ENCODE assay signal across 1 cellular context in the genomic region with DNA sequence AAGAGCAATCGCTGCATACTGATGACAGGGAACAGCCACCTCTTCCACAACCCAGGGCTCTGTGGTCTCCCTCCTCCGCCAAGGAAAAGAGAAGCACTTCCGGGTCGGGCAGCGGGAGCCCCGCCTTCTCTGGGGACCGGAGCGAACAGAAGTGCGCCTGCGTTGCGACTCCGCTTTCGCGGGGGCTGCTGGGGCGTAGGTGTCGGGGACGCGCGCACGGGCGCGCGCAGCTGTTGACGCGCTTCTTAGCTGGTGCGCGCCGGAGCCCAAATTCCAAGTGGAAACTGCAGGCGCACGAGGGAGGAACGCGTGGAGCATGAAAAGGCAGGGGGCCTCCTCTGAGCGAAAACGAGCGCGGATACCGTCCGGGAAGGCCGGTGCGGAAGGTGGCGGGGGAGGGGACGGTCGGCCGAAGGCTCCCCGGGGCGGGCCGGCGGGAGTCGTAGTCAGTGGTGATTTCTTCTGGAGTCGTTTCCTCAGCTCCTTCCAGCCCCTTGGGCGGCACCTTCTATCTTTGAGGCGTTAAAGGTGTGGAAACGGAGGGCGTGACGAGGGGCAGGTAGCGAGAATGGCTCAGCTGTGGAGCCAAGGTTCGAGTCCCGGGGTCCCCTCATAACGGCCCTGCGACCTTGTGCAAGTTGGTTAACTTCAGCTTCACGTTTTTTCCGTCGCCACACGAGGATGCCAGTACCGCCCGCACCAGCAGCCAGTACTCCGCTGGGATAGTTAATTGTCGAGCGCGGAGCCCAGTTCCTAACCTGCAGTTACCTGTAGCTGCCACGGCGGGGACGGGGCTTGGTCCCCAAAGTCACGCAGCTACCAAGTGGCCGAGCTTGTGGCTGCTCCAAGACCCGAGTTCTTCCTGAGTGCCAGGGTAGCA.
A peak's percentile ranks its signal among the peaks of the same experiment; 100 is the strongest.
TF ChIP-seq lines count a peak whose summit lies in the region.

Gene COX15, minus strand, starts transcription at position 95 of the 880 bp plus-strand sequence. Its CDS starts 78 bp downstream, at position 17.
Gene CUTC, plus strand, starts transcription at position 202 of the 880 bp plus-strand sequence. Its CDS starts 115 bp downstream, at position 317.

TF ChIP-seq in WTC11, 78 proteins besides CTCF, POLR2A, EP300 and RAD21 (continued from another document and continues in another):
- TF ChIP-seq, protein P1, sequence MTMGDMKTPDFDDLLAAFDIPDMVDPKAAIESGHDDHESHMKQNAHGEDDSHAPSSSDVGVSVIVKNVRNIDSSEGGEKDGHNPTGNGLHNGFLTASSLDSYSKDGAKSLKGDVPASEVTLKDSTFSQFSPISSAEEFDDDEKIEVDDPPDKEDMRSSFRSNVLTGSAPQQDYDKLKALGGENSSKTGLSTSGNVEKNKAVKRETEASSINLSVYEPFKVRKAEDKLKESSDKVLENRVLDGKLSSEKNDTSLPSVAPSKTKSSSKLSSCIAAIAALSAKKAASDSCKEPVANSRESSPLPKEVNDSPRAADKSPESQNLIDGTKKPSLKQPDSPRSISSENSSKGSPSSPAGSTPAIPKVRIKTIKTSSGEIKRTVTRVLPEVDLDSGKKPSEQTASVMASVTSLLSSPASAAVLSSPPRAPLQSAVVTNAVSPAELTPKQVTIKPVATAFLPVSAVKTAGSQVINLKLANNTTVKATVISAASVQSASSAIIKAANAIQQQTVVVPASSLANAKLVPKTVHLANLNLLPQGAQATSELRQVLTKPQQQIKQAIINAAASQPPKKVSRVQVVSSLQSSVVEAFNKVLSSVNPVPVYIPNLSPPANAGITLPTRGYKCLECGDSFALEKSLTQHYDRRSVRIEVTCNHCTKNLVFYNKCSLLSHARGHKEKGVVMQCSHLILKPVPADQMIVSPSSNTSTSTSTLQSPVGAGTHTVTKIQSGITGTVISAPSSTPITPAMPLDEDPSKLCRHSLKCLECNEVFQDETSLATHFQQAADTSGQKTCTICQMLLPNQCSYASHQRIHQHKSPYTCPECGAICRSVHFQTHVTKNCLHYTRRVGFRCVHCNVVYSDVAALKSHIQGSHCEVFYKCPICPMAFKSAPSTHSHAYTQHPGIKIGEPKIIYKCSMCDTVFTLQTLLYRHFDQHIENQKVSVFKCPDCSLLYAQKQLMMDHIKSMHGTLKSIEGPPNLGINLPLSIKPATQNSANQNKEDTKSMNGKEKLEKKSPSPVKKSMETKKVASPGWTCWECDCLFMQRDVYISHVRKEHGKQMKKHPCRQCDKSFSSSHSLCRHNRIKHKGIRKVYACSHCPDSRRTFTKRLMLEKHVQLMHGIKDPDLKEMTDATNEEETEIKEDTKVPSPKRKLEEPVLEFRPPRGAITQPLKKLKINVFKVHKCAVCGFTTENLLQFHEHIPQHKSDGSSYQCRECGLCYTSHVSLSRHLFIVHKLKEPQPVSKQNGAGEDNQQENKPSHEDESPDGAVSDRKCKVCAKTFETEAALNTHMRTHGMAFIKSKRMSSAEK (CRISPR knock-in tag; IDR thresholded peaks at IDR 0.05; ENCODE audit: borderline replicate concordance): no peak
- TF ChIP-seq ZNF416 (CRISPR knock-in tag; IDR thresholded peaks at IDR 0.05): no peak
- no peak for TF ChIP-seq IRF2 (CRISPR knock-in tag; IDR thresholded peaks at IDR 0.05; ENCODE audit: borderline replicate concordance, low read depth)
- no peak for TF ChIP-seq ZSCAN18 (CRISPR knock-in tag; IDR thresholded peaks at IDR 0.05)
- TF ChIP-seq HMGXB4 (CRISPR knock-in tag; IDR thresholded peaks at IDR 0.05): no peak
- no peak for TF ChIP-seq GRHL2 (CRISPR knock-in tag; IDR thresholded peaks at IDR 0.05; ENCODE audit: insufficient replicate concordance, severe bottlenecking)
- no peak for TF ChIP-seq ELF4 (CRISPR knock-in tag; IDR thresholded peaks at IDR 0.05; ENCODE audit: low read depth)
- peak; percentile 80 for TF ChIP-seq FOXK1 (CRISPR knock-in tag; IDR thresholded peaks at IDR 0.05)
- TF ChIP-seq PRDM15 (CRISPR knock-in tag; IDR thresholded peaks at IDR 0.05): no peak
- no peak for TF ChIP-seq GTF2I (CRISPR knock-in tag; conservative IDR thresholded peaks at IDR 0.05)
- TF ChIP-seq SP1 (CRISPR knock-in tag; conservative IDR thresholded peaks at IDR 0.05): peak; percentile 84
- no peak for TF ChIP-seq RELA (CRISPR knock-in tag; IDR thresholded peaks at IDR 0.05; ENCODE audit: borderline replicate concordance)
- no peak for TF ChIP-seq FOXJ3 (CRISPR knock-in tag; IDR thresholded peaks at IDR 0.05; ENCODE audit: borderline replicate concordance)
- TF ChIP-seq TEAD1 (CRISPR knock-in tag; IDR thresholded peaks at IDR 0.05): no peak; the same call in 1 of the 2 replicates
- no peak for TF ChIP-seq ZNF396 (CRISPR knock-in tag; IDR thresholded peaks at IDR 0.05; ENCODE audit: borderline replicate concordance)
- TF ChIP-seq ZNF423 (CRISPR knock-in tag; IDR thresholded peaks at IDR 0.05): peak; percentile 33; the same call in 1 of the 2 replicates
- TF ChIP-seq NFYB (CRISPR knock-in tag; conservative IDR thresholded peaks at IDR 0.05; ENCODE audit: low read depth): no peak; the same call in 1 of the 2 replicates
- TF ChIP-seq TCF7 (CRISPR knock-in tag; IDR thresholded peaks at IDR 0.05; ENCODE audit: low read depth): peak; percentile 71; the same call in 1 of the 2 replicates
- TF ChIP-seq NFE2L1 (CRISPR knock-in tag; IDR thresholded peaks at IDR 0.05): no peak; the same call in 1 of the 2 replicates
- TF ChIP-seq ATF3 (CRISPR knock-in tag; conservative IDR thresholded peaks at IDR 0.05): no peak
- TF ChIP-seq KAT7 (CRISPR knock-in tag; IDR thresholded peaks at IDR 0.05; ENCODE audit: borderline replicate concordance): no peak
- no peak for TF ChIP-seq JAZF1 (CRISPR knock-in tag; IDR thresholded peaks at IDR 0.05)
- TF ChIP-seq GABPB1 (CRISPR knock-in tag; IDR thresholded peaks at IDR 0.05): peak; percentile 85
- no peak for TF ChIP-seq NR3C1 (CRISPR knock-in tag; conservative IDR thresholded peaks at IDR 0.05; ENCODE audit: low read depth)
- peak; percentile 69; the same call in 1 of the 2 replicates for TF ChIP-seq FOXP4 (CRISPR knock-in tag; IDR thresholded peaks at IDR 0.05)
- peak; percentile 74; the same call in 1 of the 2 replicates for TF ChIP-seq ARID4B (CRISPR knock-in tag; IDR thresholded peaks at IDR 0.05; ENCODE audit: borderline replicate concordance)
- TF ChIP-seq TP53 (CRISPR knock-in tag; IDR thresholded peaks at IDR 0.05): no peak
- TF ChIP-seq, protein P2, sequence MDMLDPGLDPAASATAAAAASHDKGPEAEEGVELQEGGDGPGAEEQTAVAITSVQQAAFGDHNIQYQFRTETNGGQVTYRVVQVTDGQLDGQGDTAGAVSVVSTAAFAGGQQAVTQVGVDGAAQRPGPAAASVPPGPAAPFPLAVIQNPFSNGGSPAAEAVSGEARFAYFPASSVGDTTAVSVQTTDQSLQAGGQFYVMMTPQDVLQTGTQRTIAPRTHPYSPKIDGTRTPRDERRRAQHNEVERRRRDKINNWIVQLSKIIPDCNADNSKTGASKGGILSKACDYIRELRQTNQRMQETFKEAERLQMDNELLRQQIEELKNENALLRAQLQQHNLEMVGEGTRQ (CRISPR knock-in tag; IDR thresholded peaks at IDR 0.05): no peak
